10 cellular contexts compared by ENCODE assay signal in genomic region chr7:4144801-4145470, GRCh38.
A peak's percentile ranks its signal among the peaks of the same experiment; 100 is the strongest.
DNase-seq lines count a peak whose midpoint lies in the region; ATAC-seq and TF ChIP-seq lines count a peak whose summit lies in the region.
"Had no signal": no experiment of that assay in that cellular context is flagged by ENCODE, and none has a peak within 500 bp of the region (broad histone marks: within the 10 kb centered on the region; RNA-seq: fewer than 3 reads in every experiment).

No MANE protein-coding gene starts in this region.

- H3K36me3 Mint-ChIP-seq in CD4-positive, alpha-beta T cell (ENCODE audit: low read depth) = no peaks in the 10 kb centered on the region
- no peaks in the 10 kb centered on the region for H3K36me3 Mint-ChIP-seq in osteocyte (ENCODE audit: unreplicated experiment)

- peaks cover 6% of the 10 kb centered on the region for H3K4me1 ChIP-seq in adipocyte (ENCODE audit: control insufficient read depth, insufficient read depth, low read length)
- peaks cover 10% of the 10 kb centered on the region for H3K4me1 ChIP-seq in cardiac muscle cell (ENCODE audit: low read depth)

- POLR2A ChIA-PET in CD4-positive, alpha-beta T cell (lab: Charles Lee) = no interaction called here

- CTCF ChIA-PET in CD4-positive, alpha-beta T cell (lab: Charles Lee) = no interaction called here

- H3K9me3 Mint-ChIP-seq in CD4-positive, alpha-beta T cell = no peaks in the 10 kb centered on the region
- no peaks in the 10 kb centered on the region for H3K9me3 Mint-ChIP-seq in osteocyte (ENCODE audit: unreplicated experiment)

- H3K36me3 ChIP-seq in adipocyte (ENCODE audit: control insufficient read depth, insufficient read depth, low read length, severe bottlenecking) = no peaks in the 10 kb centered on the region
- H3K36me3 ChIP-seq in cardiac muscle cell = no peaks in the 10 kb centered on the region

- no peak for ATAC-seq in CD4-positive, alpha-beta T cell (ENCODE audit: poor library complexity)
- no peak for ATAC-seq in GM19395 (IDR thresholded peaks at IDR 0.05; ENCODE audit: unreplicated experiment)
- ATAC-seq in HG02678 (IDR thresholded peaks at IDR 0.05; ENCODE audit: unreplicated experiment) = no peak

- H3K27me3 ChIP-seq in CD4-positive, alpha-beta T cell (ENCODE audit: control insufficient read depth, insufficient read depth, low read length) = no peaks in the 10 kb centered on the region
- H3K27me3 ChIP-seq in adipocyte (replicated peaks; ENCODE audit: control insufficient read depth, insufficient read depth, low read length) = peaks cover 8% of the 10 kb centered on the region
- no peaks in the 10 kb centered on the region for H3K27me3 ChIP-seq in cardiac muscle cell

- H3K9me3 ChIP-seq in CD4-positive, alpha-beta T cell (ENCODE audit: control insufficient read depth, low read length) = no peaks in the 10 kb centered on the region
- no peaks in the 10 kb centered on the region for H3K9me3 ChIP-seq in adipocyte (ENCODE audit: control insufficient read depth, low read length)
- no peaks in the 10 kb centered on the region for H3K9me3 ChIP-seq in cardiac muscle cell (ENCODE audit: low read depth)

- H3K4me1 Mint-ChIP-seq in CD4-positive, alpha-beta T cell (ENCODE audit: low read depth) = peaks cover 11% of the 10 kb centered on the region
- peaks cover 13% of the 10 kb centered on the region for H3K4me1 Mint-ChIP-seq in osteocyte (ENCODE audit: unreplicated experiment)

- H3K27ac ChIP-seq in CD4-positive, alpha-beta T cell (ENCODE audit: low read depth, low read length) = no peak overlapping the region
- H3K27ac ChIP-seq in cardiac muscle cell = no peak overlapping the region

- peak overlapping the region; percentile 74 for H3K4me3 Mint-ChIP-seq in CD4-positive, alpha-beta T cell
- peak overlapping the region; percentile 74 for H3K4me3 Mint-ChIP-seq in osteocyte (ENCODE audit: unreplicated experiment)

- H3K27me3 Mint-ChIP-seq in CD4-positive, alpha-beta T cell = peaks cover 3% of the 10 kb centered on the region
- H3K27me3 Mint-ChIP-seq in osteocyte (ENCODE audit: unreplicated experiment) = no peaks in the 10 kb centered on the region

- no peak for TF ChIP-seq CTCF in CD4-positive, alpha-beta T cell (IDR thresholded peaks at IDR 0.05)
- no peak for TF ChIP-seq CTCF in cardiac muscle cell (IDR thresholded peaks at IDR 0.05; ENCODE audit: low read depth, low read length)
- no peak for TF ChIP-seq CTCF in osteocyte (IDR thresholded peaks at IDR 0.05)

- DNase-seq in CD4-positive, alpha-beta T cell = no peak
- DNase-seq in adipocyte (ENCODE audit: low read depth) = peak; percentile 55
- peak; percentile 3 to 43 for DNase-seq in cardiac muscle cell (ENCODE audit: low read depth in 1 of 2, low spot score in 1 of 2)
- DNase-seq in osteocyte (ENCODE audit: extremely low spot score, unreplicated experiment) = no peak
- DNase-seq in NCI-H774 (lab: John Stamatoyannopoulos, UW) = no peak
- DNase-seq in Kasumi-1 (lab: John Stamatoyannopoulos, UW) = no peak
- DNase-seq: GOT3, SW 1271 had no signal

- H3K9ac ChIP-seq in adipocyte (ENCODE audit: low read length) = no peak overlapping the region

- H3K27ac Mint-ChIP-seq in CD4-positive, alpha-beta T cell = no peak overlapping the region
- H3K27ac Mint-ChIP-seq in osteocyte (ENCODE audit: unreplicated experiment) = peak overlapping the region; percentile 54

- H3K4me3 ChIP-seq in adipocyte (ENCODE audit: low read length) (peak overlapping the region; percentile 41), cardiac muscle cell (no peak overlapping the region)

- intact Hi-C loops in CD4-positive, alpha-beta T cell (cut with DNase I, micrococcal nuclease) = no loop called here

Comparison
In these comparisons a context has a peak if more than half of its experiments do, and no peak if none do; other contexts are left out.
1. DNase-seq: peak in adipocyte (single experiment) and cardiac muscle cell (2 of 2); none in CD4-positive, alpha-beta T cell (0 of 10), osteocyte (single experiment), NCI-H774 (single experiment) and Kasumi-1 (0 of 2).